ENCODE assay signal across 8 cellular contexts in the genomic region with DNA sequence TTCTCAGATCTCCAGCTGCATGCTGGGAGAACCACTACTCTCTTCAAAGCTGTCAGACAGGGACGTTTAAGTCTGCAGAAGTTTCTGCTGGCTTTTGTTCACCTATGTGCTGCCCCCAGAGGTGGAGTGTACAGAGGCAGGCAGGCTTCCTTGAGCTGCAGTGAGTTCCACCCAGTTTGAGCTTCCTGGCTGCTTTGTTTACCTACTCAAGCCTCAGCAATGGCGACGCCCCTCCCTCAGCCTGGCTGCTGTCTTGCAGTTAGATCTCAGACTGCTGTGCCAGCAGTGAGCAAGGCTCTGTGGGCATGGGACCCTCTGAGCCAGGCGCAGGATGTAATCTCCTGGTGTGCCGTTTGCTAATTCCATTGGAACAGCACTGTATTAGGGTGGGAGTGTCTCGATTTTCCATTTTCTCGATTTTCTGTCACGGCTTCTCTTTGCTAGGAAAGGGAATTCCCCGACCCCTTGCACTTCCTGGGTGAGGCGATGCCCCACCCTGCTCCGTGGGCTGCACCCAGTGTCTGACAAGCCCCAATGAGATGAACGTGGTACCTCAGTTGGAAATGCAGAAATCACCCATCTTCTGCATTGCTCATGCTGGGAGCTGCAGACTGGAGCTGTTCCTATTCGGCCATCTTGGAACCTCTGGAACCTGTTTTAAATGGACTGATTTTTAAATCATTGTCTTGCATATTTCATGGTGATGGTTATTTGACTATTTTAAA.
DNase-seq lines count a peak whose midpoint lies in the region; ATAC-seq and TF ChIP-seq lines count a peak whose summit lies in the region.
"Not testable (repeated sequence)": the region's sequence is repeated elsewhere in the genome, so short reads cannot be mapped to it uniquely, and the experiment has no call there.

No MANE protein-coding gene starts in this region.

- peak in 3 of 5 donors; percentile 3 to 33 (median 8) for DNase-seq in CD4-positive, alpha-beta memory T cell
- DNase-seq in GM12865 (ENCODE audit: low read depth) (peak; percentile 86), NCI-H345 (lab: John Stamatoyannopoulos, UW) (peak; percentile 9), PC-9 (peak in 1 of 2 experiments; percentile 26), endodermal cell (peak; percentile 71)
- DNase-seq in WERI-Rb-1; stimulated activated naive B cell treated with anti-CD40 and anti-IgM and Interleukin-4, amounts not matched to agents 10 μg/mL and 1 μg/mL and 100 μg/mL, for 72 hours: not testable (repeated sequence)

- not testable (repeated sequence) for H3K9me3 Mint-ChIP-seq in CD4-positive, alpha-beta memory T cell; endodermal cell; stimulated activated naive B cell treated with anti-CD40 and anti-IgM and Interleukin-4, amounts not matched to agents 10 μg/mL and 1 μg/mL and 100 μg/mL, for 72 hours

- intact Hi-C loops in CD4-positive, alpha-beta memory T cell (cut with micrococcal nuclease); PC-9 (cut with micrococcal nuclease; ENCODE audit: unreplicated experiment): not testable (repeated sequence)

- TF ChIP-seq CTCF in GM12865 (IDR thresholded peaks at IDR 0.05; ENCODE audit: insufficient read depth, low read depth, low read length, missing control alignments), result peak; percentile 39
- TF ChIP-seq CTCF in LNCAP (IDR thresholded peaks at IDR 0.05), result 0 out of 2 replicates have a peak, but pooled peaks have one; percentile 8
- not testable (repeated sequence) for TF ChIP-seq CTCF in PC-9 (conservative IDR thresholded peaks at IDR 0.05)
- peak; percentile 21; the same call in 1 of the 2 replicates for TF ChIP-seq CTCF in WERI-Rb-1 (IDR thresholded peaks at IDR 0.05; ENCODE audit: low read depth, low read length)
- peak; percentile 53 for TF ChIP-seq CTCF in endodermal cell (conservative IDR thresholded peaks at IDR 0.05)

- not testable (repeated sequence) for H3K36me3 Mint-ChIP-seq in CD4-positive, alpha-beta memory T cell; endodermal cell (ENCODE audit: low read depth)
- peaks cover 23 to 44% of the 10 kb centered on the region in 2 donors for H3K36me3 Mint-ChIP-seq in stimulated activated naive B cell treated with anti-CD40 and anti-IgM and Interleukin-4, amounts not matched to agents 10 μg/mL and 1 μg/mL and 100 μg/mL, for 72 hours

- not testable (repeated sequence) for H3K4me3 ChIP-seq in CD4-positive, alpha-beta memory T cell (ENCODE audit: low read length in 2 of 2); WERI-Rb-1 (ENCODE audit: low read depth, low read length); endodermal cell (ENCODE audit: low read length)
- H3K4me3 ChIP-seq in GM12865 (ENCODE audit: low read depth, low read length) (peak overlapping the region; percentile 25), PC-9 (peak overlapping the region; percentile 46; the same call in 1 of the 2 replicates)

- H3K4me1 ChIP-seq in CD4-positive, alpha-beta memory T cell (ENCODE audit: insufficient read depth, low read length); PC-9 (replicated peaks; ENCODE audit: insufficient read depth); endodermal cell (ENCODE audit: control insufficient read depth, insufficient read depth, low read length): not testable (repeated sequence)

- H3K27ac Mint-ChIP-seq in CD4-positive, alpha-beta memory T cell, result peak overlapping the region in 1 of 7 donors; percentile 87
- H3K27ac Mint-ChIP-seq in endodermal cell, result not testable (repeated sequence)
- peak overlapping the region; percentile 51 for H3K27ac Mint-ChIP-seq in stimulated activated naive B cell treated with anti-CD40 and anti-IgM and Interleukin-4, amounts not matched to agents 10 μg/mL and 1 μg/mL and 100 μg/mL, for 72 hours

- BruUV-seq in PC-9 (replicated peaks; lab: Mats Ljungman, UMichigan), result not testable (repeated sequence)

- H3K9ac ChIP-seq in endodermal cell (ENCODE audit: extremely low read depth, low read length, poor library complexity, severe bottlenecking), result not testable (repeated sequence)

- H3K9me3 ChIP-seq in CD4-positive, alpha-beta memory T cell (ENCODE audit: control insufficient read depth in 1 of 2, low read length in 2 of 2); PC-9 (ENCODE audit: insufficient read depth, low read depth); WERI-Rb-1 (ENCODE audit: severe bottlenecking); endodermal cell (ENCODE audit: control insufficient read depth, low read length): not testable (repeated sequence)

- H3K27ac ChIP-seq in CD4-positive, alpha-beta memory T cell (ENCODE audit: low read depth, low read length); PC-9; WERI-Rb-1; endodermal cell (ENCODE audit: low read depth, low read length): not testable (repeated sequence)

- H3K36me3 ChIP-seq in CD4-positive, alpha-beta memory T cell (ENCODE audit: insufficient read depth, low read length); PC-9 (ENCODE audit: low read depth); WERI-Rb-1; endodermal cell (ENCODE audit: control insufficient read depth, insufficient read depth, low read length): not testable (repeated sequence)

- CTCF ChIA-PET in CD4-positive, alpha-beta memory T cell (lab: Charles Lee; ENCODE audit: partially characterized antibody), result interaction anchor here (1.5 kb wide), 1 partner anchor 23 kb away, joined by 3 read pairs; no protein-coding TSS in a partner anchor
- CTCF ChIA-PET in PC-9 (lab: Charles Lee), result interaction anchor here (0.6 kb wide), 1 partner anchor 681 kb away, joined by 4 read pairs; no protein-coding TSS in a partner anchor

- POLR2A ChIA-PET in CD4-positive, alpha-beta memory T cell (lab: Charles Lee; ENCODE audit: partially characterized antibody), result not testable (repeated sequence)
- POLR2A ChIA-PET in PC-9 (lab: Charles Lee; ENCODE audit: unreplicated experiment), result interaction anchor here (0.6 kb wide), 2 partner anchors 37 to 336 kb away, joined by 3 read pairs; no protein-coding TSS in a partner anchor

- H3K27me3 ChIP-seq in CD4-positive, alpha-beta memory T cell (ENCODE audit: insufficient read depth, low read length); PC-9 (ENCODE audit: insufficient read depth, low read depth); WERI-Rb-1 (ENCODE audit: insufficient read depth, low read depth, severe bottlenecking); endodermal cell (ENCODE audit: control insufficient read depth, insufficient read depth, low read length, poor library complexity, severe bottlenecking): not testable (repeated sequence)

- H3K79me2 ChIP-seq in PC-9 (ENCODE audit: low read depth), result not testable (repeated sequence)

- H3K27me3 Mint-ChIP-seq in CD4-positive, alpha-beta memory T cell; endodermal cell (ENCODE audit: insufficient read depth); stimulated activated naive B cell treated with anti-CD40 and anti-IgM and Interleukin-4, amounts not matched to agents 10 μg/mL and 1 μg/mL and 100 μg/mL, for 72 hours: not testable (repeated sequence)

- H3K4me2 ChIP-seq in PC-9, result peak overlapping the region; percentile 70

- H4K20me1 ChIP-seq in PC-9 (ENCODE audit: insufficient read depth), result not testable (repeated sequence)

- ATAC-seq in stimulated activated naive B cell treated with anti-CD40 and anti-IgM and Interleukin-4, amounts not matched to agents 10 μg/mL and 1 μg/mL and 100 μg/mL, for 72 hours (replicated peaks), result not testable (repeated sequence)

- WGBS in endodermal cell (ENCODE audit: insufficient coverage in 1 of 2, insufficient read length in 1 of 2), 2 experiments, result 87 to 93% methylated on average over 7 to 13 of the region's 13 CpGs

- H2AFZ ChIP-seq in PC-9, result peak overlapping the region; percentile 71

- H3K9me2 ChIP-seq in PC-9 (ENCODE audit: insufficient read depth), result not testable (repeated sequence)

- H3K4me3 Mint-ChIP-seq in CD4-positive, alpha-beta memory T cell, result peak overlapping the region in 2 of 8 donors; percentile 62 to 65
- not testable (repeated sequence) for H3K4me3 Mint-ChIP-seq in endodermal cell; stimulated activated naive B cell treated with anti-CD40 and anti-IgM and Interleukin-4, amounts not matched to agents 10 μg/mL and 1 μg/mL and 100 μg/mL, for 72 hours

- not testable (repeated sequence) for H3K4me1 Mint-ChIP-seq in CD4-positive, alpha-beta memory T cell; endodermal cell
- peaks cover 16 to 30% of the 10 kb centered on the region in 2 donors for H3K4me1 Mint-ChIP-seq in stimulated activated naive B cell treated with anti-CD40 and anti-IgM and Interleukin-4, amounts not matched to agents 10 μg/mL and 1 μg/mL and 100 μg/mL, for 72 hours

- not testable (repeated sequence) for H3F3A ChIP-seq in PC-9 (ENCODE audit: insufficient read depth, low read depth)
